ENCODE assay signal across 32 cellular contexts in the genomic region with DNA sequence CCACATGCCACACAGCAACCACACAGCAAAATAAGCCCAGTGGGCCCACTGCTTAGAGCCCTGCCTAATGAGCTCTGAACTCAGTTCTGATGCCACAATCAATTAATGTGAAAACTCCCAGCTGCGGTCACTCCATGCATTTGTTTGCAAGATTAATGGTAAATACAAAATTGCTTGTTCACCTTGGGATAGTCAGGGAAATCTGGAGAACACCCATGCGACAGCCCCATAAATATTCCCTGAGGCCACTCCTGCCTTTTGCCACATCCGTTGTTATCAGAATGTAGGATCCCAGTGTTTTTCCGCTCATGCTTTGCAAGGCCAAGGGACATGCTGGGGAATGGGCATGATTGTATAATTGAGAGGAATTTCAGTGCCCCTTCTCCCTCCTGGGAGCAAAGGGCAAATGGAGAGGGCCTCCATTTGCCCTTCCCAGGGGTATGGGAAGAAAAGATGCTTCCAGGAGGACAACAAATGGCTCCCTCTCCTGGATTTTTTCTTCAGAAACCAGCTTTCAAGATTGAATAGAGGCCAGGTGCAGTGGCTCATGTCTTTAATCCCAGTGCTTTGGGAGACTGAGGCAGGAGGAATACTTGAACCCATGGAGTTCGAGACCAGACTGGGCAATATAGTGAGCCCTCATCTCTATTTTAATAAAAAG. TPM values are rescaled to one million over a fixed set of nuclear protein-coding genes. Genes with fewer than 3 reads are reported as not detected.
"Had no signal": no experiment of that assay in that cellular context is flagged by ENCODE, and none has a peak within 500 bp of the region (broad histone marks: within the 10 kb centered on the region; RNA-seq: fewer than 3 reads in every experiment).

No MANE protein-coding gene starts in this region.

- H3K27ac ChIP-seq: epithelial cell of prostate, esophagus squamous epithelium, heart right ventricle, left ventricle myocardium inferior, neutrophil, sigmoid colon, stomach, thyroid gland, upper lobe of right lung, VCaP had no signal

- H3K36me3 ChIP-seq: esophagus squamous epithelium, heart right ventricle, left ventricle myocardium inferior, neutrophil, sigmoid colon, stomach, thyroid gland, upper lobe of right lung had no signal

- DNase-seq: activated CD4-positive, alpha-beta memory T cell treated with anti-CD3 and anti-CD28 coated beads for 36 hours; activated CD4-positive, alpha-beta T cell treated with anti-CD3 and anti-CD28 coated beads for 48 hours; activated CD8-positive, alpha-beta memory T cell treated with anti-CD3 and anti-CD28 coated beads, Interleukin-2, amount 50 U/mL, for 4 hours; activated gamma-delta T cell treated with Interleukin-2 at 50 U/mL for 16 hours; activated naive CD4-positive, alpha-beta T cell treated with anti-CD3 and anti-CD28 coated beads, Interleukin-2, amount 50 U/mL, for 16 hours; activated naive CD8-positive, alpha-beta T cell treated with anti-CD3 and anti-CD28 coated beads, Interleukin-2, amount 50 U/mL, for 24 hours; activated T-cell treated with anti-CD3 and anti-CD28 coated beads, Interleukin-2, amount 50 U/mL, for 1 hour; dermis blood vessel endothelial cell; effector CD4-positive, alpha-beta T cell; esophagus squamous epithelium; foreskin melanocyte; heart right ventricle; left ventricle myocardium inferior; sigmoid colon; small intestine; stimulated activated CD4-positive, alpha-beta T cell treated with anti-CD3 and anti-CD28 coated beads, Interleukin-1b, Interleukin-23, amount 100 ng/mL, for 48 hours; stimulated activated CD4-positive, alpha-beta T cell treated with anti-CD3 and anti-CD28 coated beads, Interleukin-4, amount 100 ng/mL, for 4 hours; stimulated activated CD8-positive, alpha-beta memory T cell treated with anti-CD3 and anti-CD28 coated beads, Interleukin-4, amount 100 ng/mL, for 48 hours; stimulated activated naive B cell treated with anti-CD40 and anti-IgM and Interleukin-4, amounts not matched to agents 10 μg/mL and 1 μg/mL and 100 μg/mL, for 72 hours; stomach; T-helper 9 cell; thyroid gland; upper lobe of right lung had no signal

- H3K27me3 ChIP-seq: esophagus squamous epithelium, heart right ventricle, sigmoid colon, stomach, thyroid gland, upper lobe of right lung had no signal

- H3K36me3 Mint-ChIP-seq: activated CD4-positive, alpha-beta memory T cell treated with anti-CD3 and anti-CD28 coated beads for 36 hours had no signal

- H3K4me1 Mint-ChIP-seq: activated naive CD8-positive, alpha-beta T cell treated with anti-CD3 and anti-CD28 coated beads, Interleukin-2, amount 50 U/mL, for 24 hours; nephron; stimulated activated naive B cell treated with anti-CD40 and anti-IgM and Interleukin-4, amounts not matched to agents 10 μg/mL and 1 μg/mL and 100 μg/mL, for 72 hours had no signal

- ATAC-seq: activated CD4-positive, CD25-positive, alpha-beta regulatory T cell treated with anti-CD3 and anti-CD28 coated beads, Interleukin-2, amount 50 U/mL, for 24 hours; activated naive CD8-positive, alpha-beta T cell treated with anti-CD3 and anti-CD28 coated beads, Interleukin-2, amount 50 U/mL, for 24 hours; heart right ventricle; stimulated activated naive B cell treated with anti-CD40 and anti-IgM and Interleukin-4, amounts not matched to agents 10 μg/mL and 1 μg/mL and 100 μg/mL, for 72 hours; upper lobe of right lung had no signal

- H3K4me3 Mint-ChIP-seq: activated CD4-positive, alpha-beta memory T cell treated with anti-CD3 and anti-CD28 coated beads for 36 hours; activated naive CD8-positive, alpha-beta T cell treated with anti-CD3 and anti-CD28 coated beads, Interleukin-2, amount 50 U/mL, for 24 hours; activated T-helper 1 cell treated with anti-CD3 and anti-CD28 coated beads, Interleukin-12 subunit alpha, Interleukin-12 subunit beta, Interleukin-2, Interleukin-4 antibody, amounts not matched to agents 30 ng/mL and 10 ng/mL and 1 ng/mL, durations not matched to agents 14 hours and 24 hours and 36 hours; nephron; stimulated activated naive B cell treated with anti-CD40 and anti-IgM and Interleukin-4, amounts not matched to agents 10 μg/mL and 1 μg/mL and 100 μg/mL, for 72 hours; T-helper 1 cell treated with Interleukin-12 subunit alpha and Interleukin-12 subunit beta and Interleukin-4 antibody, amounts not matched to agents 30 μg/mL and 1 μg/mL, for 36 hours had no signal

- H3K27ac Mint-ChIP-seq: activated CD4-positive, alpha-beta memory T cell treated with anti-CD3 and anti-CD28 coated beads for 36 hours; activated naive CD8-positive, alpha-beta T cell treated with anti-CD3 and anti-CD28 coated beads, Interleukin-2, amount 50 U/mL, for 24 hours; activated T-helper 1 cell treated with anti-CD3 and anti-CD28 coated beads, Interleukin-12 subunit alpha, Interleukin-12 subunit beta, Interleukin-2, Interleukin-4 antibody, amounts not matched to agents 30 ng/mL and 10 ng/mL and 1 ng/mL, durations not matched to agents 14 hours and 24 hours and 36 hours; nephron; stimulated activated naive B cell treated with anti-CD40 and anti-IgM and Interleukin-4, amounts not matched to agents 10 μg/mL and 1 μg/mL and 100 μg/mL, for 72 hours; T-helper 1 cell treated with Interleukin-12 subunit alpha and Interleukin-12 subunit beta and Interleukin-4 antibody, amounts not matched to agents 30 μg/mL and 1 μg/mL, for 36 hours had no signal

- H3K4me3 ChIP-seq: esophagus squamous epithelium, heart right ventricle, left ventricle myocardium inferior, sigmoid colon, stomach, thyroid gland, upper lobe of right lung had no signal

- H3K9me3 ChIP-seq: neutrophil, thyroid gland had no signal

- H3K4me1 ChIP-seq: left ventricle myocardium inferior, thyroid gland had no signal

RNA-seq across cellular contexts. Expression of a gene that starts 30.8 kb away (rescaled TPM):
- total RNA-seq: activated CD4-positive, alpha-beta memory T cell treated with anti-CD3 and anti-CD28 coated beads for 36 hours; activated CD8-positive, alpha-beta memory T cell treated with anti-CD3 and anti-CD28 coated beads for 36 hours; activated T-helper 1 cell treated with anti-CD3 and anti-CD28 coated beads, Interleukin-12 subunit alpha, Interleukin-12 subunit beta, Interleukin-2, Interleukin-4 antibody, amounts not matched to agents 30 ng/mL and 10 ng/mL and 1 ng/mL, durations not matched to agents 14 hours and 24 hours and 36 hours; lung microvascular endothelial cell had no signal
